In the genomic region with DNA sequence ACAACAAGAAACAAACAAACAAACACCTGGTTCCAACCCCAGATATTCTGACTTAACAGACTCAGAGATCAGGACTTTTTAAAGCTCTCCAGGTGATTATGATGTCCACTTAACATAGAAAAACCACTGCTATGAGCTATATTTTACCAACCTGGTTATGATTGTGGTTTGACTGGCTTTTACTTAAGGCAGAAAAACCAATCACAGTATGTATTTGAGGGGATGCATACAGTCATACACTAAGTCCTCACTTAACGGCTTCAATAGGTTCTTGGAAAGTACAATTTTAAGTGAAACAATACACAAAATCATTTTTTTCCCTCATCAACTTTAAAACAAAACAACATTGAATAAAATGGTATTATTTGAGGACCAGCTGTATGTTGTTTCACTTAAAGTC, we compare ENCODE assay signal across 21 cellular contexts.
"Had no signal": no experiment of that assay in that cellular context is flagged by ENCODE, and none has a peak within 500 bp of the region (broad histone marks: within the 10 kb centered on the region; RNA-seq: fewer than 3 reads in every experiment).

No MANE protein-coding gene starts in this region.

- H3K4me3 Mint-ChIP-seq: naive thymus-derived CD8-positive, alpha-beta T cell; stimulated activated naive B cell treated with anti-CD40 and anti-IgM and Interleukin-4, amounts not matched to agents 10 μg/mL and 1 μg/mL and 100 μg/mL, for 72 hours; stimulated activated naive CD8-positive, alpha-beta T cell treated with anti-CD3 and anti-CD28 coated beads, Interleukin-15, Interleukin-2, amounts not matched to agents 100 ng/mL and 50 ng/mL, for 24 hours; type B pancreatic cell had no signal

- H3K27me3 Mint-ChIP-seq: naive thymus-derived CD8-positive, alpha-beta T cell; progenitor cell of endocrine pancreas; stimulated activated naive B cell treated with anti-CD40 and anti-IgM and Interleukin-4, amounts not matched to agents 10 μg/mL and 1 μg/mL and 100 μg/mL, for 72 hours; stimulated activated naive CD8-positive, alpha-beta T cell treated with anti-CD3 and anti-CD28 coated beads, Interleukin-15, Interleukin-2, amounts not matched to agents 100 ng/mL and 50 ng/mL, for 24 hours had no signal

- H3K9me3 ChIP-seq: heart right ventricle, left ventricle myocardium inferior, ovary, right atrium auricular region, right lobe of liver, tibial nerve, uterus had no signal

- DNase-seq: heart right ventricle; islet precursor cell; left ventricle myocardium inferior; naive thymus-derived CD8-positive, alpha-beta T cell; ovary; right lobe of liver; stimulated activated CD4-positive, alpha-beta T cell treated with anti-CD3 and anti-CD28 coated beads, Interleukin-1b, Interleukin-23, amount 100 ng/mL, for 48 hours; stimulated activated CD4-positive, alpha-beta T cell treated with anti-CD3 and anti-CD28 coated beads, Interleukin-2, amount 100 ng/mL, for 48 hours; stimulated activated CD4-positive, alpha-beta T cell treated with anti-CD3 and anti-CD28 coated beads, Interleukin-4, amount 100 ng/mL, for 4 hours; stimulated activated CD8-positive, alpha-beta memory T cell treated with anti-CD3 and anti-CD28 coated beads, Interleukin-4, amount 100 ng/mL, for 48 hours; stimulated activated naive B cell treated with anti-CD40 and anti-IgM and Interleukin-4, amounts not matched to agents 10 μg/mL and 1 μg/mL and 100 μg/mL, for 72 hours; substantia nigra; uterus had no signal

- H3K79me2 ChIP-seq: hepatocyte had no signal

- H3K4me3 ChIP-seq: heart right ventricle, hepatocyte, left ventricle myocardium inferior, lung, ovary, right atrium auricular region, right lobe of liver, smooth muscle cell, tibial nerve, uterus had no signal

- H3K9me3 Mint-ChIP-seq: stimulated activated naive B cell treated with anti-CD40 and anti-IgM and Interleukin-4, amounts not matched to agents 10 μg/mL and 1 μg/mL and 100 μg/mL, for 72 hours had no signal

- H3K27ac ChIP-seq: heart right ventricle, hepatocyte, left ventricle myocardium inferior, ovary, right atrium auricular region, right lobe of liver, tibial nerve, uterus had no signal

- H2AFZ ChIP-seq: hepatocyte had no signal

- H3K36me3 ChIP-seq: heart right ventricle, left ventricle myocardium inferior, ovary, right atrium auricular region, right lobe of liver, tibial nerve, uterus had no signal

- H3K27ac Mint-ChIP-seq: naive thymus-derived CD8-positive, alpha-beta T cell; progenitor cell of endocrine pancreas; stimulated activated naive B cell treated with anti-CD40 and anti-IgM and Interleukin-4, amounts not matched to agents 10 μg/mL and 1 μg/mL and 100 μg/mL, for 72 hours; type B pancreatic cell had no signal

- H3K27me3 ChIP-seq: heart right ventricle, hepatocyte, ovary, right atrium auricular region, right lobe of liver, tibial nerve, uterus had no signal

- H3K4me2 ChIP-seq: hepatocyte, smooth muscle cell had no signal

- H3K4me1 ChIP-seq: heart right ventricle, left ventricle myocardium inferior, right atrium auricular region, right lobe of liver, tibial nerve, uterus had no signal

- ATAC-seq: heart right ventricle; naive thymus-derived CD8-positive, alpha-beta T cell; right lobe of liver; stimulated activated naive B cell treated with anti-CD40 and anti-IgM and Interleukin-4, amounts not matched to agents 10 μg/mL and 1 μg/mL and 100 μg/mL, for 72 hours had no signal
